In the genomic region with DNA sequence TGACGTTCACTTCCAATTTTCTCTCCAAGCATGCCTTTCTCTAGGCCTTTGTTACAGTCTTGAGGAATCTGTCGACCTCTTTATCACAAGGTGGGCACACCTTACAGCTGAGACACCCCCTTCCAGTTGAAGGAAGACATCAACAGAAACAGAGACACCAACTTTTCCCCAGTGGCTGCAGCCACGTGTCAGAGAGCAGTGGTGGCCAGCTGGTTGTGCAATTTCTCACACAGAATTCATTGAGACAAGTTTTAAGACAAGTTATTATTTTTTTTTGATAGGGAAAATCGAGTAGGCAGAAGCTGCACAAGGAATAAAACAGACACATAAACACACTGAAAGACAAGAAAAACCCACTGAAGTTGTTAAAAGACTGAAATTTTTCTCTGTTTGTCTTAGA, we compare ENCODE assay signal across 24 cellular contexts.
"Had no signal": no experiment of that assay in that cellular context is flagged by ENCODE, and none has a peak within 500 bp of the region (broad histone marks: within the 10 kb centered on the region; RNA-seq: fewer than 3 reads in every experiment).

No MANE protein-coding gene starts in this region.

- H3K27ac Mint-ChIP-seq: stimulated activated naive CD8-positive, alpha-beta T cell treated with anti-CD3 and anti-CD28 coated beads, Interleukin-15, amount 100 ng/mL, for 72 hours had no signal

- H3K27me3 ChIP-seq: esophagus squamous epithelium, ovary, right lobe of liver, suprapubic skin, transverse colon, upper lobe of right lung, uterus had no signal

- H3K4me2 ChIP-seq: smooth muscle cell had no signal

- H3K36me3 ChIP-seq: esophagus squamous epithelium, lower lobe of right lung, ovary, right lobe of liver, suprapubic skin, transverse colon, upper lobe of right lung, uterus had no signal

- H3K4me3 ChIP-seq: coronary artery, esophagus squamous epithelium, lower lobe of right lung, ovary, psoas muscle, right lobe of liver, smooth muscle cell, suprapubic skin, transverse colon, upper lobe of right lung, uterus had no signal

- H3K27ac ChIP-seq: coronary artery, esophagus squamous epithelium, lower lobe of right lung, ovary, psoas muscle, right lobe of liver, suprapubic skin, transverse colon, upper lobe of right lung, uterus had no signal

- H3K4me1 Mint-ChIP-seq: naive thymus-derived CD8-positive, alpha-beta T cell; stimulated activated naive CD8-positive, alpha-beta T cell treated with anti-CD3 and anti-CD28 coated beads, Interleukin-15, amount 100 ng/mL, for 72 hours had no signal

- H3K4me3 Mint-ChIP-seq: naive thymus-derived CD8-positive, alpha-beta T cell; stimulated activated naive CD8-positive, alpha-beta T cell treated with anti-CD3 and anti-CD28 coated beads, Interleukin-15, amount 100 ng/mL, for 72 hours had no signal

- ATAC-seq: left ventricle myocardium superior; lower lobe of right lung; naive thymus-derived CD8-positive, alpha-beta T cell; psoas muscle; right lobe of liver; upper lobe of right lung had no signal

- H3K9me3 ChIP-seq: esophagus squamous epithelium, lower lobe of right lung, ovary, psoas muscle, right lobe of liver, suprapubic skin, transverse colon, upper lobe of right lung, uterus had no signal

- H3K9me3 Mint-ChIP-seq: naive thymus-derived CD8-positive, alpha-beta T cell had no signal

- H3K36me3 Mint-ChIP-seq: naive thymus-derived CD8-positive, alpha-beta T cell had no signal

- DNase-seq: dermis blood vessel endothelial cell; effector memory CD4-positive, alpha-beta T cell; esophagus squamous epithelium; foreskin melanocyte; left ventricle myocardium superior; lower lobe of right lung; naive thymus-derived CD8-positive, alpha-beta T cell; nucleus accumbens; ovary; posterior cingulate gyrus; right lobe of liver; stimulated activated CD4-positive, alpha-beta T cell treated with anti-CD3 and anti-CD28 coated beads, Interleukin-12 subunit alpha, Interleukin-12 subunit beta, amount 100 ng/mL, for 4 hours; stimulated activated CD4-positive, alpha-beta T cell treated with anti-CD3 and anti-CD28 coated beads, Interleukin-1b, Interleukin-23, amount 100 ng/mL, for 48 hours; stimulated activated CD4-positive, alpha-beta T cell treated with anti-CD3 and anti-CD28 coated beads, Interleukin-4, amount 100 ng/mL, for 1 hour; stimulated activated CD8-positive, alpha-beta memory T cell treated with anti-CD3 and anti-CD28 coated beads, Interleukin-4, amount 100 ng/mL, for 48 hours; stimulated activated naive CD4-positive, alpha-beta T cell; stimulated activated naive CD8-positive, alpha-beta T cell treated with anti-CD3 and anti-CD28 coated beads, Interleukin-15, amount 100 ng/mL, for 72 hours; transverse colon; upper lobe of right lung; uterus had no signal

- H3K4me1 ChIP-seq: esophagus squamous epithelium, lower lobe of right lung, psoas muscle, right lobe of liver, suprapubic skin, transverse colon, upper lobe of right lung, uterus had no signal
